ENCODE assay signal across 16 cellular contexts in the genomic region with DNA sequence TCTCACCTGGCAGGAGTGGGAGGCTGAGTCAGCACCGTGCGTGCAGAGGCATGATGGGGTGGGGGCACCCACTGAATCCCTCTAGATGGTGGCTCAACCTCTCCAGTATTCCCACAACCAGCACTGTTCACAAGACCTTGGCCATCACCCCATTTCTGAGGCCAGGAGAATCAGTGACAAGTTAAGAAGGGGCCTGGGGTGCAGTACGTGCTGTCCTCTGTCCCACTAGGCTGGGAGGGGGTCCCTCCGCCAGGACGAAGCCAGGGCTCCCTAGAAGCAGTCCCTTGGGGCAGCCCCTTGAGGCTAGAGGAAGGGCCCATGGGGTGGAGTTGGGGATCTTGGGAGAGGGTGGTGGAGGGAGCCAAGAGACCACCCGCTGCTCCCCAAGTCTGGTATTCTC. TPM values are rescaled to one million over a fixed set of nuclear protein-coding genes. Genes with fewer than 3 reads are reported as not detected.
DNase-seq lines count a peak whose midpoint lies in the region; ATAC-seq and TF ChIP-seq lines count a peak whose summit lies in the region.
"Had no signal": no experiment of that assay in that cellular context is flagged by ENCODE, and none has a peak within 500 bp of the region (broad histone marks: within the 10 kb centered on the region; RNA-seq: fewer than 3 reads in every experiment).

No MANE protein-coding gene starts in this region.

- H3K4me3 Mint-ChIP-seq in Calu3 (ENCODE audit: low read depth, unreplicated experiment) = no peak overlapping the region

- H3K4me3 ChIP-seq in heart left ventricle (peak overlapping the region in 10 of 12 donors; percentile 5 to 86 (median 66)), ascending aorta (no peak overlapping the region), mucosa of descending colon (no peak overlapping the region), tibial artery (no peak overlapping the region), SJCRH30 (no peak overlapping the region)
- H3K4me3 ChIP-seq: GM12878, PC-9 had no signal

- CTCF ChIA-PET in Calu3 (lab: Charles Lee) = no interaction called here

- H3K36me3 ChIP-seq in heart left ventricle (peaks cover 0 to 56% (median 31%) of the 10 kb centered on the region in 9 donors), ascending aorta (no peaks in the 10 kb centered on the region), mucosa of descending colon (ENCODE audit: low read depth) (no peaks in the 10 kb centered on the region), tibial artery (no peaks in the 10 kb centered on the region), SJCRH30 (no peaks in the 10 kb centered on the region)

- DNase-seq in heart left ventricle (peak; percentile 9 to 35 (median 28)), Right ventricle myocardium inferior (ENCODE audit: missing footprints) (no peak), ascending aorta (ENCODE audit: low spot score in 2 of 2) (peak; percentile 3 to 28), mucosa of descending colon (peak in 2 of 3 donors; percentile 14 to 19), tibial artery (peak; percentile 14 to 56), Calu3 (no peak), dedifferentiated amniotic fluid mesenchymal stem cell (ENCODE audit: extremely low spot score) (no peak), SJCRH30 (no peak)
- DNase-seq: AML-193, KG1, NCI-H1048, NCI-H1694, NCI-H2107, PC-9 had no signal

- 55 to 68% (median 62%) methylated on average over 1 to 6 of the region's 6 CpGs for WGBS in heart left ventricle, 4 donors

- peaks cover 66% of the 10 kb centered on the region for H3K27me3 Mint-ChIP-seq in Calu3 (ENCODE audit: unreplicated experiment)

- H3K36me3 Mint-ChIP-seq in Calu3 (ENCODE audit: insufficient read depth, unreplicated experiment) = no peaks in the 10 kb centered on the region

- TF ChIP-seq CTCF in heart left ventricle (IDR thresholded peaks at IDR 0.05) = no peak
- TF ChIP-seq CTCF in ascending aorta (IDR thresholded peaks at IDR 0.05) = no peak
- TF ChIP-seq CTCF in mucosa of descending colon (IDR thresholded peaks at IDR 0.05) = no peak
- no peak for TF ChIP-seq CTCF in tibial artery (IDR thresholded peaks at IDR 0.05)
- TF ChIP-seq CTCF in Calu3 (IDR thresholded peaks at IDR 0.05; ENCODE audit: unreplicated experiment) = no peak

- BruUV-seq in Calu3 (replicated peaks; lab: Mats Ljungman, UMichigan) = no TSS peak

- H3K27ac ChIP-seq in heart left ventricle = peak overlapping the region in 11 of 12 donors; percentile 6 to 100 (median 96)
- no peak overlapping the region for H3K27ac ChIP-seq in ascending aorta
- H3K27ac ChIP-seq in tibial artery = no peak overlapping the region
- H3K27ac ChIP-seq in SJCRH30 = no peak overlapping the region
- H3K27ac ChIP-seq: HL-60, PC-9 had no signal

- H3K9me3 Mint-ChIP-seq in Calu3 (ENCODE audit: low read depth, unreplicated experiment) = no peaks in the 10 kb centered on the region

- intact Hi-C loops in heart left ventricle (cut with DNase I) (no loop called here), Right ventricle myocardium inferior (cut with DNase I) (no loop called here), ascending aorta (cut with DNase I) (no loop called here), mucosa of descending colon (cut with DNase I, micrococcal nuclease) (no loop called here), tibial artery (cut with DNase I; ENCODE audit: low total_unique reads) (loop anchor here (10.0 kb wide), 1 partner anchor 154 kb away; the partner anchor contains the start of gene TMIE), Calu3 (cut with micrococcal nuclease; ENCODE audit: unreplicated experiment) (no loop called here)

- TF ChIP-seq POLR2A in heart left ventricle (IDR thresholded peaks at IDR 0.05) = no peak

- H3K4me1 Mint-ChIP-seq in Calu3 (ENCODE audit: low read depth, unreplicated experiment) = no peaks in the 10 kb centered on the region

- no peaks in the 10 kb centered on the region for H3K27me3 ChIP-seq in heart left ventricle
- H3K27me3 ChIP-seq in ascending aorta = no peaks in the 10 kb centered on the region
- H3K27me3 ChIP-seq in tibial artery = no peaks in the 10 kb centered on the region
- H3K27me3 ChIP-seq in SJCRH30 = no peaks in the 10 kb centered on the region

- H3K4me1 ChIP-seq in heart left ventricle (peaks cover 0 to 37% (median 4%) of the 10 kb centered on the region in 12 donors), ascending aorta (no peaks in the 10 kb centered on the region), mucosa of descending colon (ENCODE audit: low read depth) (no peaks in the 10 kb centered on the region), tibial artery (no peaks in the 10 kb centered on the region), SJCRH30 (no peaks in the 10 kb centered on the region)

- no peak for ATAC-seq in heart left ventricle
- ATAC-seq in Right ventricle myocardium inferior = no peak
- no peak for ATAC-seq in mucosa of descending colon
- ATAC-seq: GM12878 had no signal

- no peaks in the 10 kb centered on the region for H3K9me3 ChIP-seq in heart left ventricle
- no peaks in the 10 kb centered on the region for H3K9me3 ChIP-seq in ascending aorta
- no peaks in the 10 kb centered on the region for H3K9me3 ChIP-seq in mucosa of descending colon
- no peaks in the 10 kb centered on the region for H3K9me3 ChIP-seq in tibial artery
- no peaks in the 10 kb centered on the region for H3K9me3 ChIP-seq in SJCRH30 (replicated peaks)

- no peak overlapping the region for H3K27ac Mint-ChIP-seq in Calu3 (ENCODE audit: unreplicated experiment)

RNA-seq across cellular contexts. Expression of gene MYL3, which starts 4.8 kb away (rescaled TPM):
- total RNA-seq in heart left ventricle (over 10,000 TPM in 1 of 9 donors, 1,000 to 10,000 TPM in 8; 4,961 to 10,676 (median 6,839) TPM), Right ventricle myocardium inferior (11,437 TPM), ascending aorta (3.6 TPM), mucosa of descending colon (1 to 10 TPM in 2 of 3 donors, under 1 TPM in 1; 0.32 to 3.1 (median 1.2) TPM), Calu3 (2022) (not detected in 2 replicates)
- over 10,000 TPM in 1 of 2 donors, 1,000 to 10,000 TPM in 1; 5,594 to 12,544 TPM for polyA plus RNA-seq in heart left ventricle
- not detected in 2 replicates for total RNA-seq in SJCRH30 (2014; rRNA removed; shearing (Covaris generic))
- total RNA-seq: GM12878, PC-9 had no signal

RNA-seq across cellular contexts. Expression of gene PTH1R, which starts 19.1 kb away (rescaled TPM):
- total RNA-seq in heart left ventricle (10 to 100 TPM in 2 of 9 donors, 1 to 10 TPM in 7; 2.1 to 15.6 (median 6.0) TPM), Right ventricle myocardium inferior (12.7 TPM), ascending aorta (10.3 TPM), mucosa of descending colon (1 to 10 TPM in 2 of 3 donors, under 1 TPM in 1; 0.87 to 4.6 (median 1.9) TPM), Calu3 (2022) (not detected in 2 replicates)
- polyA plus RNA-seq in heart left ventricle = 10 to 100 TPM in 1 of 2 donors, 1 to 10 TPM in 1; 6.5 to 23.4 TPM
- 6.6 and 6.7 TPM in 2 replicates for total RNA-seq in SJCRH30 (2014; rRNA removed; shearing (Covaris generic))
- total RNA-seq: GM12878, PC-9 had no signal
- polyA plus RNA-seq: GM12878 had no signal

Comparison
In these comparisons a context has a peak if more than half of its experiments do, and no peak if none do; other contexts are left out.
1. DNase-seq: peak in heart left ventricle (5 of 5), ascending aorta (2 of 2), mucosa of descending colon (2 of 3) and tibial artery (2 of 2); none in Right ventricle myocardium inferior (single experiment), Calu3 (single experiment), dedifferentiated amniotic fluid mesenchymal stem cell (single experiment) and SJCRH30 (0 of 2).
2. H3K27ac ChIP-seq: peak in heart left ventricle (11 of 12); none in ascending aorta (0 of 2), tibial artery (0 of 2) and SJCRH30 (single experiment).
3. H3K4me3 ChIP-seq: peak in heart left ventricle (10 of 12); none in ascending aorta (0 of 2), mucosa of descending colon (single experiment), tibial artery (0 of 2) and SJCRH30 (single experiment).
4. RNA of gene MYL3, which starts 4.8 kb away (total RNA-seq): 11,437 TPM in Right ventricle myocardium inferior (single experiment) and 4,961 to 10,676 TPM in heart left ventricle; 3.6 TPM in ascending aorta (single experiment), 0.32 to 3.1 TPM in mucosa of descending colon, not detected in Calu3 and not detected in SJCRH30; every median in the first group is over 1,000 times any median in the second.